ENCODE assay signal across 2 cellular contexts in the genomic region with DNA sequence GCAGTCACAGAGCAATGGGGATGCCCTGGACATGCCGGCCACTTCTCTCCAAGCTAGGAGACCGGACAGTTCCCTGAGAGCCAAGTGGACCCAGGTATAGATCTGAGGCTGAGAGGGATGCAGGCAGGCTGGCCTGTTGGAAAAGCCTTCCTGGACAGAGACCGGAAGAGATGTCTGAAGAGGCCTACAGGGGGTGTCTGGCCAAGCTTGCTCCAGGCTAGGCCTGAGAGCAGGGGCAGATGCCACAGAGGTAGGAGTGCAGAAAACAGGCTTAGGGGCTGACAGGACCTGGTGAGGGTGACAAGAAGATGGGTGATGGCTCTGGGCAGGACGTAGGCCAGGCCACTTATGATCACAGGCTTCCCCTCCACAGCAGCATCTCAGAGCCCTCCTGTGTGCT.
TF ChIP-seq lines count a peak whose summit lies in the region.

No MANE protein-coding gene starts in this region.

TF ChIP-seq in GM23338, 12 proteins besides CTCF, POLR2A, EP300 and RAD21 (continues in another document):
- TF ChIP-seq NANOG (IDR thresholded peaks at IDR 0.05; ENCODE audit: borderline replicate concordance): no peak
- TF ChIP-seq, protein P1, sequence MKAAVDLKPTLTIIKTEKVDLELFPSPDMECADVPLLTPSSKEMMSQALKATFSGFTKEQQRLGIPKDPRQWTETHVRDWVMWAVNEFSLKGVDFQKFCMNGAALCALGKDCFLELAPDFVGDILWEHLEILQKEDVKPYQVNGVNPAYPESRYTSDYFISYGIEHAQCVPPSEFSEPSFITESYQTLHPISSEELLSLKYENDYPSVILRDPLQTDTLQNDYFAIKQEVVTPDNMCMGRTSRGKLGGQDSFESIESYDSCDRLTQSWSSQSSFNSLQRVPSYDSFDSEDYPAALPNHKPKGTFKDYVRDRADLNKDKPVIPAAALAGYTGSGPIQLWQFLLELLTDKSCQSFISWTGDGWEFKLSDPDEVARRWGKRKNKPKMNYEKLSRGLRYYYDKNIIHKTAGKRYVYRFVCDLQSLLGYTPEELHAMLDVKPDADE (IDR thresholded peaks at IDR 0.05): no peak
- no peak for TF ChIP-seq ZNF114 (CRISPR knock-in tag; IDR thresholded peaks at IDR 0.05)
- no peak for TF ChIP-seq EZH2 (IDR thresholded peaks at IDR 0.05; ENCODE audit: low read depth, unreplicated experiment)
- TF ChIP-seq EZH2phosphoT487 (IDR thresholded peaks at IDR 0.05; ENCODE audit: unreplicated experiment): no peak
- TF ChIP-seq ZNF462 (CRISPR knock-in tag; IDR thresholded peaks at IDR 0.05): no peak
- TF ChIP-seq POLR2AphosphoS5 (IDR thresholded peaks at IDR 0.05; ENCODE audit: low read depth): no peak
- no peak for TF ChIP-seq JUNB (IDR thresholded peaks at IDR 0.05; ENCODE audit: unreplicated experiment)
- TF ChIP-seq, protein P2, sequence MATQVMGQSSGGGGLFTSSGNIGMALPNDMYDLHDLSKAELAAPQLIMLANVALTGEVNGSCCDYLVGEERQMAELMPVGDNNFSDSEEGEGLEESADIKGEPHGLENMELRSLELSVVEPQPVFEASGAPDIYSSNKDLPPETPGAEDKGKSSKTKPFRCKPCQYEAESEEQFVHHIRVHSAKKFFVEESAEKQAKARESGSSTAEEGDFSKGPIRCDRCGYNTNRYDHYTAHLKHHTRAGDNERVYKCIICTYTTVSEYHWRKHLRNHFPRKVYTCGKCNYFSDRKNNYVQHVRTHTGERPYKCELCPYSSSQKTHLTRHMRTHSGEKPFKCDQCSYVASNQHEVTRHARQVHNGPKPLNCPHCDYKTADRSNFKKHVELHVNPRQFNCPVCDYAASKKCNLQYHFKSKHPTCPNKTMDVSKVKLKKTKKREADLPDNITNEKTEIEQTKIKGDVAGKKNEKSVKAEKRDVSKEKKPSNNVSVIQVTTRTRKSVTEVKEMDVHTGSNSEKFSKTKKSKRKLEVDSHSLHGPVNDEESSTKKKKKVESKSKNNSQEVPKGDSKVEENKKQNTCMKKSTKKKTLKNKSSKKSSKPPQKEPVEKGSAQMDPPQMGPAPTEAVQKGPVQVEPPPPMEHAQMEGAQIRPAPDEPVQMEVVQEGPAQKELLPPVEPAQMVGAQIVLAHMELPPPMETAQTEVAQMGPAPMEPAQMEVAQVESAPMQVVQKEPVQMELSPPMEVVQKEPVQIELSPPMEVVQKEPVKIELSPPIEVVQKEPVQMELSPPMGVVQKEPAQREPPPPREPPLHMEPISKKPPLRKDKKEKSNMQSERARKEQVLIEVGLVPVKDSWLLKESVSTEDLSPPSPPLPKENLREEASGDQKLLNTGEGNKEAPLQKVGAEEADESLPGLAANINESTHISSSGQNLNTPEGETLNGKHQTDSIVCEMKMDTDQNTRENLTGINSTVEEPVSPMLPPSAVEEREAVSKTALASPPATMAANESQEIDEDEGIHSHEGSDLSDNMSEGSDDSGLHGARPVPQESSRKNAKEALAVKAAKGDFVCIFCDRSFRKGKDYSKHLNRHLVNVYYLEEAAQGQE (IDR thresholded peaks at IDR 0.05; ENCODE audit: unreplicated experiment): no peak
- no peak for TF ChIP-seq STAT1 (IDR thresholded peaks at IDR 0.05; ENCODE audit: unreplicated experiment)

TF ChIP-seq in K562, 482 proteins besides CTCF, POLR2A, EP300 and RAD21:
- TF ChIP-seq, protein P3, sequence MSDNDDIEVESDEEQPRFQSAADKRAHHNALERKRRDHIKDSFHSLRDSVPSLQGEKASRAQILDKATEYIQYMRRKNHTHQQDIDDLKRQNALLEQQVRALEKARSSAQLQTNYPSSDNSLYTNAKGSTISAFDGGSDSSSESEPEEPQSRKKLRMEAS (CRISPR knock-in tag; IDR thresholded peaks at IDR 0.05): 0 out of 2 replicates have a peak, but pooled peaks have one; percentile 12
- TF ChIP-seq POLR2AphosphoS5 (IDR thresholded peaks at IDR 0.05; ENCODE audit: control insufficient read depth, insufficient read depth, low read depth, low read length): no peak
